16 cellular contexts compared by ENCODE assay signal in the genomic region with DNA sequence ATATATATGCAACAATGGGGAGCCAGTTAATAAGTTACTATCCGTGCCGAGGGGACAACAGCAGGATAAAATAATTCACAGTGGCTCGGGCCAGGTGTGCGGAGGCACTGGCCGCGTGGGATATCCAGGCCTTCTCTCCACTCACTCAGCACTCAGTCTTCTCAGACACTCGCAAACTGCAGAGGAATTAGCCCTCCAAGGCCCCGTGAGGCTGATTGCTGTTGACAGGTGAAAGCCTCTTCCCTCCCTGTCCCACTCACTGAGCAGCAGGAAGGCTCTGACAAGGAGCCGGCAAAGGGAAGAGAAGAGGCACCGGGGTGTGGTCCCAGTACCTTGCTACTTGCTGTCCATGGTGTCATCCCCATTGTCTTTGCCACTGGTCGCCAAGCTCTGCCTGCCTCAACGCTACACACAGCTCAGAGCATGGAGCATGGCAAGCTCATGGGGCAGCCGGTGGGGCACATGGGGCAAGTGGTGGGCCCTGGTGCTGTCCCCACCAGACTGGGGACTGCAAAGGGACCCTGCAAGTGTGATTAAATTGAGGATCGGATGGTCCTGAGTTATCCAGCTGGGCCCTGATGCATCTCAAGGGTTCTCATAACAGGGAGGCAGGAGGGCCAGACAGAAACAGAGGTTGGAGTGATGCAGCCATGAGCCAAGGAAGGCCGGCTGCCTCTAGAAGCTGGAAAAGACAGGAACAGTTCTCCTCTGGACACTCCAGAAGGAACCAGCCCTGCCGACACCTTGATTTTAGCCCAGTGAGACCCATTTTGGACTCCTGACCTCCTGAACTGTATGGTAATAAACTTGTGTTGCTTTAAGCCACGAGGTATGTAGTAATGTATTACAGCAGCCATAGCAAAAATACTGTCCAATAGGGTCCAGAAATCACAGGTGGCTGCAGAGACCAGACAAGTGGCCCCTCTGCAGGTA.
"Had no signal": no experiment of that assay in that cellular context is flagged by ENCODE, and none has a peak within 500 bp of the region (broad histone marks: within the 10 kb centered on the region; RNA-seq: fewer than 3 reads in every experiment).

No MANE protein-coding gene starts in this region.

- H3K9me3 Mint-ChIP-seq: natural killer cell treated with Interleukin-12 subunit alpha and Interleukin-12 subunit beta and Interleukin-15 and Interleukin-18, amount 100 ng/mL, for 72 hours had no signal

- H3K27ac ChIP-seq: brain microvascular endothelial cell, dorsolateral prefrontal cortex, left lung had no signal

- DNase-seq: activated effector memory CD4-positive, alpha-beta T cell treated with anti-CD3 and anti-CD28 coated beads, Interleukin-2, amount 50 U/mL, for 16 hours; activated T-cell treated with anti-CD3 and anti-CD28 coated beads, Interleukin-2, amount 50 U/mL, for 4 hours; amygdala; brain microvascular endothelial cell; dorsolateral prefrontal cortex; stimulated activated naive B cell treated with anti-CD40 and anti-IgM and Interleukin-4, amounts not matched to agents 10 μg/mL and 1 μg/mL and 100 μg/mL, for 72 hours; SW 1271; trophoblast cell had no signal

- H3K9me3 ChIP-seq: left lung had no signal

- H3K4me3 Mint-ChIP-seq: activated naive CD8-positive, alpha-beta T cell; activated T-cell treated with anti-CD3 and anti-CD28 coated beads, Interleukin-2, amount 50 U/mL, for 4 hours; memory B cell; natural killer cell treated with Interleukin-12 subunit alpha and Interleukin-12 subunit beta and Interleukin-15 and Interleukin-18, amount 100 ng/mL, for 72 hours; stimulated activated naive B cell treated with anti-CD40 and anti-IgM and Interleukin-4, amounts not matched to agents 10 μg/mL and 1 μg/mL and 100 μg/mL, for 72 hours; T-helper 2 cell treated with Interferon-gamma antibody and Interleukin-4, amounts not matched to agents 5 μg/mL and 100 μg/mL, for 36 hours had no signal

- H3K27me3 ChIP-seq: brain microvascular endothelial cell, dorsolateral prefrontal cortex had no signal

- H3K4me1 Mint-ChIP-seq: memory B cell had no signal

- ATAC-seq: activated CD4-positive, CD25-positive, alpha-beta regulatory T cell treated with anti-CD3 and anti-CD28 coated beads, Interleukin-2, amount 50 U/mL, for 24 hours; activated T-cell treated with anti-CD3 and anti-CD28 coated beads, Interleukin-2, amount 50 U/mL, for 4 hours; esophagus mucosa; left lung; natural killer cell treated with Interleukin-12 subunit alpha and Interleukin-12 subunit beta and Interleukin-15 and Interleukin-18, amount 100 ng/mL, for 72 hours; stimulated activated naive B cell treated with anti-CD40 and anti-IgM and Interleukin-4, amounts not matched to agents 10 μg/mL and 1 μg/mL and 100 μg/mL, for 72 hours had no signal

- FAIRE-seq: endometrium had no signal

- H3K27ac Mint-ChIP-seq: activated naive CD8-positive, alpha-beta T cell; memory B cell; natural killer cell treated with Interleukin-12 subunit alpha and Interleukin-12 subunit beta and Interleukin-15 and Interleukin-18, amount 100 ng/mL, for 72 hours; stimulated activated naive B cell treated with anti-CD40 and anti-IgM and Interleukin-4, amounts not matched to agents 10 μg/mL and 1 μg/mL and 100 μg/mL, for 72 hours; T-helper 2 cell treated with Interferon-gamma antibody and Interleukin-4, amounts not matched to agents 5 μg/mL and 100 μg/mL, for 36 hours had no signal

- H3K4me3 ChIP-seq: dorsolateral prefrontal cortex, left lung had no signal

- H3K36me3 ChIP-seq: brain microvascular endothelial cell, left lung had no signal

- H3K36me3 Mint-ChIP-seq: natural killer cell treated with Interleukin-12 subunit alpha and Interleukin-12 subunit beta and Interleukin-15 and Interleukin-18, amount 100 ng/mL, for 72 hours had no signal

- H3K27me3 Mint-ChIP-seq: natural killer cell treated with Interleukin-12 subunit alpha and Interleukin-12 subunit beta and Interleukin-15 and Interleukin-18, amount 100 ng/mL, for 72 hours had no signal
